4 cellular contexts compared by ENCODE assay signal in the genomic region with DNA sequence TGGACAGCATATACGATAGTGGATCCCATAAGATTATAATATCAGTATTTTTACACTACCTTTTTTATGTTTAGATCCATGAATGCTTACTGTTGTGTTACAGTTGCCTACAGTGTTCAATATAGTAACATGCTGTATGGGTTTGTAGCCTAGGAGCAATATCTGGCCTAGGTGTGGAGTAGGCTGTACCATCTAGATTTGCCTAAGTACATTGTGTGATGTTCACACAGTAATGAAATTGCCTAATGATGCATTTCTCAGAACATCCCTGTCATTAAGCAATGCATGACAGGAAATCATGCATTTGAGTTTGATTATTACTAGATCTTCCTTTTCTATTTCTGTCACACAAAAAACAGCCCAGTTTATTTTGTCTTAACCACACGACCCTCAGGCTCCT.
TF ChIP-seq lines count a peak whose summit lies in the region.

No MANE protein-coding gene starts in this region.

TF ChIP-seq in SK-N-SH treated with all-trans-retinoic acid at 6 μM for 48 hours, 23 proteins besides CTCF, POLR2A, EP300 and RAD21 (continues in another document):
- TF ChIP-seq ISL1 (CRISPR knock-in tag; IDR thresholded peaks at IDR 0.05) (no peak), ZNF8 (CRISPR knock-in tag; IDR thresholded peaks at IDR 0.05) (no peak), ZNF70 (CRISPR knock-in tag; IDR thresholded peaks at IDR 0.05) (no peak), OSR1 (CRISPR knock-in tag; IDR thresholded peaks at IDR 0.05) (no peak), ZC3H10 (CRISPR knock-in tag; IDR thresholded peaks at IDR 0.05) (no peak), ZNF565 (CRISPR knock-in tag; conservative IDR thresholded peaks at IDR 0.05; ENCODE audit: low read depth) (no peak), ESRRG (CRISPR knock-in tag; IDR thresholded peaks at IDR 0.05) (no peak), ZFP3 (CRISPR knock-in tag; IDR thresholded peaks at IDR 0.05) (no peak), CSDC2 (CRISPR knock-in tag; IDR thresholded peaks at IDR 0.05) (no peak)
- TF ChIP-seq, protein P1, sequence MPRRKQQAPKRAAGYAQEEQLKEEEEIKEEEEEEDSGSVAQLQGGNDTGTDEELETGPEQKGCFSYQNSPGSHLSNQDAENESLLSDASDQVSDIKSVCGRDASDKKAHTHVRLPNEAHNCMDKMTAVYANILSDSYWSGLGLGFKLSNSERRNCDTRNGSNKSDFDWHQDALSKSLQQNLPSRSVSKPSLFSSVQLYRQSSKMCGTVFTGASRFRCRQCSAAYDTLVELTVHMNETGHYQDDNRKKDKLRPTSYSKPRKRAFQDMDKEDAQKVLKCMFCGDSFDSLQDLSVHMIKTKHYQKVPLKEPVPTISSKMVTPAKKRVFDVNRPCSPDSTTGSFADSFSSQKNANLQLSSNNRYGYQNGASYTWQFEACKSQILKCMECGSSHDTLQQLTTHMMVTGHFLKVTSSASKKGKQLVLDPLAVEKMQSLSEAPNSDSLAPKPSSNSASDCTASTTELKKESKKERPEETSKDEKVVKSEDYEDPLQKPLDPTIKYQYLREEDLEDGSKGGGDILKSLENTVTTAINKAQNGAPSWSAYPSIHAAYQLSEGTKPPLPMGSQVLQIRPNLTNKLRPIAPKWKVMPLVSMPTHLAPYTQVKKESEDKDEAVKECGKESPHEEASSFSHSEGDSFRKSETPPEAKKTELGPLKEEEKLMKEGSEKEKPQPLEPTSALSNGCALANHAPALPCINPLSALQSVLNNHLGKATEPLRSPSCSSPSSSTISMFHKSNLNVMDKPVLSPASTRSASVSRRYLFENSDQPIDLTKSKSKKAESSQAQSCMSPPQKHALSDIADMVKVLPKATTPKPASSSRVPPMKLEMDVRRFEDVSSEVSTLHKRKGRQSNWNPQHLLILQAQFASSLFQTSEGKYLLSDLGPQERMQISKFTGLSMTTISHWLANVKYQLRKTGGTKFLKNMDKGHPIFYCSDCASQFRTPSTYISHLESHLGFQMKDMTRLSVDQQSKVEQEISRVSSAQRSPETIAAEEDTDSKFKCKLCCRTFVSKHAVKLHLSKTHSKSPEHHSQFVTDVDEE (CRISPR knock-in tag; IDR thresholded peaks at IDR 0.05): no peak
- TF ChIP-seq, protein P2, sequence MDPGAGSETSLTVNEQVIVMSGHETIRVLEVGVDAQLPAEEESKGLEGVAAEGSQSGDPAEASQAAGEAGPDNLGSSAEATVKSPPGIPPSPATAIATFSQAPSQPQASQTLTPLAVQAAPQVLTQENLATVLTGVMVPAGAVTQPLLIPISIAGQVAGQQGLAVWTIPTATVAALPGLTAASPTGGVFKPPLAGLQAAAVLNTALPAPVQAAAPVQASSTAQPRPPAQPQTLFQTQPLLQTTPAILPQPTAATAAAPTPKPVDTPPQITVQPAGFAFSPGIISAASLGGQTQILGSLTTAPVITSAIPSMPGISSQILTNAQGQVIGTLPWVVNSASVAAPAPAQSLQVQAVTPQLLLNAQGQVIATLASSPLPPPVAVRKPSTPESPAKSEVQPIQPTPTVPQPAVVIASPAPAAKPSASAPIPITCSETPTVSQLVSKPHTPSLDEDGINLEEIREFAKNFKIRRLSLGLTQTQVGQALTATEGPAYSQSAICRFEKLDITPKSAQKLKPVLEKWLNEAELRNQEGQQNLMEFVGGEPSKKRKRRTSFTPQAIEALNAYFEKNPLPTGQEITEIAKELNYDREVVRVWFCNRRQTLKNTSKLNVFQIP (CRISPR knock-in tag; IDR thresholded peaks at IDR 0.05; ENCODE audit: borderline replicate concordance, low read depth): no peak

TF ChIP-seq in SK-N-SH, 30 proteins besides CTCF, POLR2A, EP300 and RAD21:
- TF ChIP-seq SMC3 (IDR thresholded peaks at IDR 0.05; ENCODE audit: low read depth, low read length): no peak

TF ChIP-seq in A549, 52 proteins besides CTCF, POLR2A, EP300 and RAD21:
- TF ChIP-seq NR3C1 (IDR thresholded peaks at IDR 0.05): no peak

TF ChIP-seq in GM12878, 131 proteins besides CTCF, POLR2A, EP300 and RAD21:
- no peak for TF ChIP-seq SIX5 (IDR thresholded peaks at IDR 0.05; ENCODE audit: low read depth, low read length, severe bottlenecking)
- TF ChIP-seq, protein P3, sequence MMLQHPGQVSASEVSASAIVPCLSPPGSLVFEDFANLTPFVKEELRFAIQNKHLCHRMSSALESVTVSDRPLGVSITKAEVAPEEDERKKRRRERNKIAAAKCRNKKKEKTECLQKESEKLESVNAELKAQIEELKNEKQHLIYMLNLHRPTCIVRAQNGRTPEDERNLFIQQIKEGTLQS (IDR thresholded peaks at IDR 0.05; ENCODE audit: borderline replicate concordance, extremely low read depth, low read depth, low read length): no peak
- no peak for TF ChIP-seq RELA (IDR thresholded peaks at IDR 0.05; ENCODE audit: borderline replicate concordance, partially characterized antibody)
- no peak for TF ChIP-seq TCF7 (IDR thresholded peaks at IDR 0.05; ENCODE audit: borderline replicate concordance)
- TF ChIP-seq, protein P4, sequence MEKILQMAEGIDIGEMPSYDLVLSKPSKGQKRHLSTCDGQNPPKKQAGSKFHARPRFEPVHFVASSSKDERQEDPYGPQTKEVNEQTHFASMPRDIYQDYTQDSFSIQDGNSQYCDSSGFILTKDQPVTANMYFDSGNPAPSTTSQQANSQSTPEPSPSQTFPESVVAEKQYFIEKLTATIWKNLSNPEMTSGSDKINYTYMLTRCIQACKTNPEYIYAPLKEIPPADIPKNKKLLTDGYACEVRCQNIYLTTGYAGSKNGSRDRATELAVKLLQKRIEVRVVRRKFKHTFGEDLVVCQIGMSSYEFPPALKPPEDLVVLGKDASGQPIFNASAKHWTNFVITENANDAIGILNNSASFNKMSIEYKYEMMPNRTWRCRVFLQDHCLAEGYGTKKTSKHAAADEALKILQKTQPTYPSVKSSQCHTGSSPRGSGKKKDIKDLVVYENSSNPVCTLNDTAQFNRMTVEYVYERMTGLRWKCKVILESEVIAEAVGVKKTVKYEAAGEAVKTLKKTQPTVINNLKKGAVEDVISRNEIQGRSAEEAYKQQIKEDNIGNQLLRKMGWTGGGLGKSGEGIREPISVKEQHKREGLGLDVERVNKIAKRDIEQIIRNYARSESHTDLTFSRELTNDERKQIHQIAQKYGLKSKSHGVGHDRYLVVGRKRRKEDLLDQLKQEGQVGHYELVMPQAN (conservative IDR thresholded peaks at IDR 0.05): no peak
- TF ChIP-seq RUNX3 (IDR thresholded peaks at IDR 0.05; ENCODE audit: low read length): no peak
- TF ChIP-seq NR2C1 (IDR thresholded peaks at IDR 0.05): no peak
- TF ChIP-seq, protein P5, sequence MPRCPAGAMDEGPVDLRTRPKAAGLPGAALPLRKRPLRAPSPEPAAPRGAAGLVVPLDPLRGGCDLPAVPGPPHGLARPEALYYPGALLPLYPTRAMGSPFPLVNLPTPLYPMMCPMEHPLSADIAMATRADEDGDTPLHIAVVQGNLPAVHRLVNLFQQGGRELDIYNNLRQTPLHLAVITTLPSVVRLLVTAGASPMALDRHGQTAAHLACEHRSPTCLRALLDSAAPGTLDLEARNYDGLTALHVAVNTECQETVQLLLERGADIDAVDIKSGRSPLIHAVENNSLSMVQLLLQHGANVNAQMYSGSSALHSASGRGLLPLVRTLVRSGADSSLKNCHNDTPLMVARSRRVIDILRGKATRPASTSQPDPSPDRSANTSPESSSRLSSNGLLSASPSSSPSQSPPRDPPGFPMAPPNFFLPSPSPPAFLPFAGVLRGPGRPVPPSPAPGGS (IDR thresholded peaks at IDR 0.05; ENCODE audit: borderline replicate concordance, insufficient read depth, low read depth, low read length, poor library complexity, severe bottlenecking): no peak
- no peak for TF ChIP-seq MTA3 (IDR thresholded peaks at IDR 0.05; ENCODE audit: borderline replicate concordance, low read length)
- TF ChIP-seq, protein P6, sequence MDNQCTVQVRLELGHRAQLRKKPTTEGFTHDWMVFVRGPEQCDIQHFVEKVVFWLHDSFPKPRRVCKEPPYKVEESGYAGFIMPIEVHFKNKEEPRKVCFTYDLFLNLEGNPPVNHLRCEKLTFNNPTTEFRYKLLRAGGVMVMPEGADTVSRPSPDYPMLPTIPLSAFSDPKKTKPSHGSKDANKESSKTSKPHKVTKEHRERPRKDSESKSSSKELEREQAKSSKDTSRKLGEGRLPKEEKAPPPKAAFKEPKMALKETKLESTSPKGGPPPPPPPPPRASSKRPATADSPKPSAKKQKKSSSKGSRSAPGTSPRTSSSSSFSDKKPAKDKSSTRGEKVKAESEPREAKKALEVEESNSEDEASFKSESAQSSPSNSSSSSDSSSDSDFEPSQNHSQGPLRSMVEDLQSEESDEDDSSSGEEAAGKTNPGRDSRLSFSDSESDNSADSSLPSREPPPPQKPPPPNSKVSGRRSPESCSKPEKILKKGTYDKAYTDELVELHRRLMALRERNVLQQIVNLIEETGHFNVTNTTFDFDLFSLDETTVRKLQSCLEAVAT (IDR thresholded peaks at IDR 0.05): no peak
- no peak for TF ChIP-seq BCL11A (IDR thresholded peaks at IDR 0.05; ENCODE audit: low read depth, low read length)
- TF ChIP-seq ZNF384 (IDR thresholded peaks at IDR 0.05; ENCODE audit: borderline replicate concordance, low read depth, low read length): no peak
- TF ChIP-seq IRF4 (IDR thresholded peaks at IDR 0.05; ENCODE audit: low read depth, low read length): no peak
- no peak for TF ChIP-seq PAX8 (IDR thresholded peaks at IDR 0.05)
- no peak for TF ChIP-seq GABPA (IDR thresholded peaks at IDR 0.05; ENCODE audit: low read depth)
- no peak for TF ChIP-seq MXI1 (IDR thresholded peaks at IDR 0.05; ENCODE audit: low read depth, low read length)
- TF ChIP-seq, protein P7, sequence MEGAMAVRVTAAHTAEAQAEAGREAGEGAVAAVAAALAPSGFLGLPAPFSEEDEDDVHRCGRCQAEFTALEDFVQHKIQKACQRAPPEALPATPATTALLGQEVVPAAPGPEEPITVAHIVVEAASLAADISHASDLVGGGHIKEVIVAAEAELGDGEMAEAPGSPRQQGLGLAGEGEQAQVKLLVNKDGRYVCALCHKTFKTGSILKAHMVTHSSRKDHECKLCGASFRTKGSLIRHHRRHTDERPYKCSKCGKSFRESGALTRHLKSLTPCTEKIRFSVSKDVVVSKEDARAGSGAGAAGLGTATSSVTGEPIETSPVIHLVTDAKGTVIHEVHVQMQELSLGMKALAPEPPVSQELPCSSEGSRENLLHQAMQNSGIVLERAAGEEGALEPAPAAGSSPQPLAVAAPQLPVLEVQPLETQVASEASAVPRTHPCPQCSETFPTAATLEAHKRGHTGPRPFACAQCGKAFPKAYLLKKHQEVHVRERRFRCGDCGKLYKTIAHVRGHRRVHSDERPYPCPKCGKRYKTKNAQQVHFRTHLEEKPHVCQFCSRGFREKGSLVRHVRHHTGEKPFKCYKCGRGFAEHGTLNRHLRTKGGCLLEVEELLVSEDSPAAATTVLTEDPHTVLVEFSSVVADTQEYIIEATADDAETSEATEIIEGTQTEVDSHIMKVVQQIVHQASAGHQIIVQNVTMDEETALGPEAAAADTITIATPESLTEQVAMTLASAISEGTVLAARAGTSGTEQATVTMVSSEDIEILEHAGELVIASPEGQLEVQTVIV (IDR thresholded peaks at IDR 0.05; ENCODE audit: borderline replicate concordance, partially characterized antibody): no peak
- TF ChIP-seq, protein P8, sequence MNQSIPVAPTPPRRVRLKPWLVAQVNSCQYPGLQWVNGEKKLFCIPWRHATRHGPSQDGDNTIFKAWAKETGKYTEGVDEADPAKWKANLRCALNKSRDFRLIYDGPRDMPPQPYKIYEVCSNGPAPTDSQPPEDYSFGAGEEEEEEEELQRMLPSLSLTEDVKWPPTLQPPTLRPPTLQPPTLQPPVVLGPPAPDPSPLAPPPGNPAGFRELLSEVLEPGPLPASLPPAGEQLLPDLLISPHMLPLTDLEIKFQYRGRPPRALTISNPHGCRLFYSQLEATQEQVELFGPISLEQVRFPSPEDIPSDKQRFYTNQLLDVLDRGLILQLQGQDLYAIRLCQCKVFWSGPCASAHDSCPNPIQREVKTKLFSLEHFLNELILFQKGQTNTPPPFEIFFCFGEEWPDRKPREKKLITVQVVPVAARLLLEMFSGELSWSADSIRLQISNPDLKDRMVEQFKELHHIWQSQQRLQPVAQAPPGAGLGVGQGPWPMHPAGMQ (IDR thresholded peaks at IDR 0.05; ENCODE audit: borderline replicate concordance): no peak
- TF ChIP-seq, protein P9, sequence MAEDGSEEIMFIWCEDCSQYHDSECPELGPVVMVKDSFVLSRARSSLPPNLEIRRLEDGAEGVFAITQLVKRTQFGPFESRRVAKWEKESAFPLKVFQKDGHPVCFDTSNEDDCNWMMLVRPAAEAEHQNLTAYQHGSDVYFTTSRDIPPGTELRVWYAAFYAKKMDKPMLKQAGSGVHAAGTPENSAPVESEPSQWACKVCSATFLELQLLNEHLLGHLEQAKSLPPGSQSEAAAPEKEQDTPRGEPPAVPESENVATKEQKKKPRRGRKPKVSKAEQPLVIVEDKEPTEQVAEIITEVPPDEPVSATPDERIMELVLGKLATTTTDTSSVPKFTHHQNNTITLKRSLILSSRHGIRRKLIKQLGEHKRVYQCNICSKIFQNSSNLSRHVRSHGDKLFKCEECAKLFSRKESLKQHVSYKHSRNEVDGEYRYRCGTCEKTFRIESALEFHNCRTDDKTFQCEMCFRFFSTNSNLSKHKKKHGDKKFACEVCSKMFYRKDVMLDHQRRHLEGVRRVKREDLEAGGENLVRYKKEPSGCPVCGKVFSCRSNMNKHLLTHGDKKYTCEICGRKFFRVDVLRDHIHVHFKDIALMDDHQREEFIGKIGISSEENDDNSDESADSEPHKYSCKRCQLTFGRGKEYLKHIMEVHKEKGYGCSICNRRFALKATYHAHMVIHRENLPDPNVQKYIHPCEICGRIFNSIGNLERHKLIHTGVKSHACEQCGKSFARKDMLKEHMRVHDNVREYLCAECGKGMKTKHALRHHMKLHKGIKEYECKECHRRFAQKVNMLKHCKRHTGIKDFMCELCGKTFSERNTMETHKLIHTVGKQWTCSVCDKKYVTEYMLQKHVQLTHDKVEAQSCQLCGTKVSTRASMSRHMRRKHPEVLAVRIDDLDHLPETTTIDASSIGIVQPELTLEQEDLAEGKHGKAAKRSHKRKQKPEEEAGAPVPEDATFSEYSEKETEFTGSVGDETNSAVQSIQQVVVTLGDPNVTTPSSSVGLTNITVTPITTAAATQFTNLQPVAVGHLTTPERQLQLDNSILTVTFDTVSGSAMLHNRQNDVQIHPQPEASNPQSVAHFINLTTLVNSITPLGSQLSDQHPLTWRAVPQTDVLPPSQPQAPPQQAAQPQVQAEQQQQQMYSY (CRISPR knock-in tag; IDR thresholded peaks at IDR 0.05): no peak
- no peak for TF ChIP-seq HDAC2 (IDR thresholded peaks at IDR 0.05)
TF ChIP-seq in GM12878: peak in this region for 0.
